In genomic region chr16:11966173-11966572, GRCh38 we compare ENCODE assay signal across 1 cellular context.
TF ChIP-seq lines count a peak whose summit lies in the region.

No MANE protein-coding gene starts in this region.

TF ChIP-seq in GM23338, 12 proteins besides CTCF, POLR2A, EP300 and RAD21 (continued from another document):
- TF ChIP-seq, protein P1, sequence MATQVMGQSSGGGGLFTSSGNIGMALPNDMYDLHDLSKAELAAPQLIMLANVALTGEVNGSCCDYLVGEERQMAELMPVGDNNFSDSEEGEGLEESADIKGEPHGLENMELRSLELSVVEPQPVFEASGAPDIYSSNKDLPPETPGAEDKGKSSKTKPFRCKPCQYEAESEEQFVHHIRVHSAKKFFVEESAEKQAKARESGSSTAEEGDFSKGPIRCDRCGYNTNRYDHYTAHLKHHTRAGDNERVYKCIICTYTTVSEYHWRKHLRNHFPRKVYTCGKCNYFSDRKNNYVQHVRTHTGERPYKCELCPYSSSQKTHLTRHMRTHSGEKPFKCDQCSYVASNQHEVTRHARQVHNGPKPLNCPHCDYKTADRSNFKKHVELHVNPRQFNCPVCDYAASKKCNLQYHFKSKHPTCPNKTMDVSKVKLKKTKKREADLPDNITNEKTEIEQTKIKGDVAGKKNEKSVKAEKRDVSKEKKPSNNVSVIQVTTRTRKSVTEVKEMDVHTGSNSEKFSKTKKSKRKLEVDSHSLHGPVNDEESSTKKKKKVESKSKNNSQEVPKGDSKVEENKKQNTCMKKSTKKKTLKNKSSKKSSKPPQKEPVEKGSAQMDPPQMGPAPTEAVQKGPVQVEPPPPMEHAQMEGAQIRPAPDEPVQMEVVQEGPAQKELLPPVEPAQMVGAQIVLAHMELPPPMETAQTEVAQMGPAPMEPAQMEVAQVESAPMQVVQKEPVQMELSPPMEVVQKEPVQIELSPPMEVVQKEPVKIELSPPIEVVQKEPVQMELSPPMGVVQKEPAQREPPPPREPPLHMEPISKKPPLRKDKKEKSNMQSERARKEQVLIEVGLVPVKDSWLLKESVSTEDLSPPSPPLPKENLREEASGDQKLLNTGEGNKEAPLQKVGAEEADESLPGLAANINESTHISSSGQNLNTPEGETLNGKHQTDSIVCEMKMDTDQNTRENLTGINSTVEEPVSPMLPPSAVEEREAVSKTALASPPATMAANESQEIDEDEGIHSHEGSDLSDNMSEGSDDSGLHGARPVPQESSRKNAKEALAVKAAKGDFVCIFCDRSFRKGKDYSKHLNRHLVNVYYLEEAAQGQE (IDR thresholded peaks at IDR 0.05; ENCODE audit: unreplicated experiment), result no peak
- TF ChIP-seq, protein P2, sequence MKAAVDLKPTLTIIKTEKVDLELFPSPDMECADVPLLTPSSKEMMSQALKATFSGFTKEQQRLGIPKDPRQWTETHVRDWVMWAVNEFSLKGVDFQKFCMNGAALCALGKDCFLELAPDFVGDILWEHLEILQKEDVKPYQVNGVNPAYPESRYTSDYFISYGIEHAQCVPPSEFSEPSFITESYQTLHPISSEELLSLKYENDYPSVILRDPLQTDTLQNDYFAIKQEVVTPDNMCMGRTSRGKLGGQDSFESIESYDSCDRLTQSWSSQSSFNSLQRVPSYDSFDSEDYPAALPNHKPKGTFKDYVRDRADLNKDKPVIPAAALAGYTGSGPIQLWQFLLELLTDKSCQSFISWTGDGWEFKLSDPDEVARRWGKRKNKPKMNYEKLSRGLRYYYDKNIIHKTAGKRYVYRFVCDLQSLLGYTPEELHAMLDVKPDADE (IDR thresholded peaks at IDR 0.05), result no peak
- TF ChIP-seq NANOG (IDR thresholded peaks at IDR 0.05; ENCODE audit: borderline replicate concordance) (no peak), ZNF114 (CRISPR knock-in tag; IDR thresholded peaks at IDR 0.05) (no peak), POLR2AphosphoS5 (IDR thresholded peaks at IDR 0.05; ENCODE audit: low read depth) (no peak), EZH2 (IDR thresholded peaks at IDR 0.05; ENCODE audit: low read depth, unreplicated experiment) (no peak), ZNF331 (CRISPR knock-in tag; IDR thresholded peaks at IDR 0.05; ENCODE audit: low read depth) (no peak), CREB1 (CRISPR knock-in tag; IDR thresholded peaks at IDR 0.05; ENCODE audit: low read depth) (no peak), STAT1 (IDR thresholded peaks at IDR 0.05; ENCODE audit: unreplicated experiment) (no peak)
- TF ChIP-seq, protein P3, sequence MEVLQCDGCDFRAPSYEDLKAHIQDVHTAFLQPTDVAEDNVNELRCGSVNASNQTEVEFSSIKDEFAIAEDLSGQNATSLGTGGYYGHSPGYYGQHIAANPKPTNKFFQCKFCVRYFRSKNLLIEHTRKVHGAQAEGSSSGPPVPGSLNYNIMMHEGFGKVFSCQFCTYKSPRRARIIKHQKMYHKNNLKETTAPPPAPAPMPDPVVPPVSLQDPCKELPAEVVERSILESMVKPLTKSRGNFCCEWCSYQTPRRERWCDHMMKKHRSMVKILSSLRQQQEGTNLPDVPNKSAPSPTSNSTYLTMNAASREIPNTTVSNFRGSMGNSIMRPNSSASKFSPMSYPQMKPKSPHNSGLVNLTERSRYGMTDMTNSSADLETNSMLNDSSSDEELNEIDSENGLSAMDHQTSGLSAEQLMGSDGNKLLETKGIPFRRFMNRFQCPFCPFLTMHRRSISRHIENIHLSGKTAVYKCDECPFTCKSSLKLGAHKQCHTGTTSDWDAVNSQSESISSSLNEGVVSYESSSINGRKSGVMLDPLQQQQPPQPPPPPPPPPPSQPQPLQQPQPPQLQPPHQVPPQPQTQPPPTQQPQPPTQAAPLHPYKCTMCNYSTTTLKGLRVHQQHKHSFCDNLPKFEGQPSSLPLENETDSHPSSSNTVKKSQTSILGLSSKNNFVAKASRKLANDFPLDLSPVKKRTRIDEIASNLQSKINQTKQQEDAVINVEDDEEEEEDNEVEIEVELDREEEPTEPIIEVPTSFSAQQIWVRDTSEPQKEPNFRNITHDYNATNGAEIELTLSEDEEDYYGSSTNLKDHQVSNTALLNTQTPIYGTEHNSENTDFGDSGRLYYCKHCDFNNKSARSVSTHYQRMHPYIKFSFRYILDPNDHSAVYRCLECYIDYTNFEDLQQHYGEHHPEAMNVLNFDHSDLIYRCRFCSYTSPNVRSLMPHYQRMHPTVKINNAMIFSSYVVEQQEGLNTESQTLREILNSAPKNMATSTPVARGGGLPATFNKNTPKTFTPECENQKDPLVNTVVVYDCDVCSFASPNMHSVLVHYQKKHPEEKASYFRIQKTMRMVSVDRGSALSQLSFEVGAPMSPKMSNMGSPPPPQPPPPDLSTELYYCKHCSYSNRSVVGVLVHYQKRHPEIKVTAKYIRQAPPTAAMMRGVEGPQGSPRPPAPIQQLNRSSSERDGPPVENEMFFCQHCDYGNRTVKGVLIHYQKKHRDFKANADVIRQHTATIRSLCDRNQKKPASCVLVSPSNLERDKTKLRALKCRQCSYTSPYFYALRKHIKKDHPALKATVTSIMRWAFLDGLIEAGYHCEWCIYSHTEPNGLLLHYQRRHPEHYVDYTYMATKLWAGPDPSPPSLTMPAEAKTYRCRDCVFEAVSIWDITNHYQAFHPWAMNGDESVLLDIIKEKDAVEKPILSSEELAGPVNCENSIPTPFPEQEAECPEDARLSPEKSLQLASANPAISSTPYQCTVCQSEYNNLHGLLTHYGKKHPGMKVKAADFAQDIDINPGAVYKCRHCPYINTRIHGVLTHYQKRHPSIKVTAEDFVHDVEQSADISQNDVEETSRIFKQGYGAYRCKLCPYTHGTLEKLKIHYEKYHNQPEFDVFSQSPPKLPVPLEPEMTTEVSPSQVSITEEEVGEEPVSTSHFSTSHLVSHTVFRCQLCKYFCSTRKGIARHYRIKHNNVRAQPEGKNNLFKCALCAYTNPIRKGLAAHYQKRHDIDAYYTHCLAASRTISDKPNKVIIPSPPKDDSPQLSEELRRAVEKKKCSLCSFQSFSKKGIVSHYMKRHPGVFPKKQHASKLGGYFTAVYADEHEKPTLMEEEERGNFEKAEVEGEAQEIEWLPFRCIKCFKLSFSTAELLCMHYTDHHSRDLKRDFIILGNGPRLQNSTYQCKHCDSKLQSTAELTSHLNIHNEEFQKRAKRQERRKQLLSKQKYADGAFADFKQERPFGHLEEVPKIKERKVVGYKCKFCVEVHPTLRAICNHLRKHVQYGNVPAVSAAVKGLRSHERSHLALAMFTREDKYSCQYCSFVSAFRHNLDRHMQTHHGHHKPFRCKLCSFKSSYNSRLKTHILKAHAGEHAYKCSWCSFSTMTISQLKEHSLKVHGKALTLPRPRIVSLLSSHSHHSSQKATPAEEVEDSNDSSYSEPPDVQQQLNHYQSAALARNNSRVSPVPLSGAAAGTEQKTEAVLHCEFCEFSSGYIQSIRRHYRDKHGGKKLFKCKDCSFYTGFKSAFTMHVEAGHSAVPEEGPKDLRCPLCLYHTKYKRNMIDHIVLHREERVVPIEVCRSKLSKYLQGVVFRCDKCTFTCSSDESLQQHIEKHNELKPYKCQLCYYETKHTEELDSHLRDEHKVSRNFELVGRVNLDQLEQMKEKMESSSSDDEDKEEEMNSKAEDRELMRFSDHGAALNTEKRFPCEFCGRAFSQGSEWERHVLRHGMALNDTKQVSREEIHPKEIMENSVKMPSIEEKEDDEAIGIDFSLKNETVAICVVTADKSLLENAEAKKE (CRISPR knock-in tag; IDR thresholded peaks at IDR 0.05), result no peak
